Comparison of ENCODE assay signal across 18 cellular contexts in genomic region chr20:2293971-2294370, GRCh38. TPM values are rescaled to one million over a fixed set of nuclear protein-coding genes. Genes with fewer than 3 reads are reported as not detected.
"Had no signal": no experiment of that assay in that cellular context is flagged by ENCODE, and none has a peak within 500 bp of the region (broad histone marks: within the 10 kb centered on the region; RNA-seq: fewer than 3 reads in every experiment).

No MANE protein-coding gene starts in this region.

- H3K9me3 ChIP-seq: mucosa of descending colon, ovary, right atrium auricular region had no signal

- H3K27me3 ChIP-seq: dorsolateral prefrontal cortex, hepatocyte, ovary, right atrium auricular region had no signal

- H3K4me2 ChIP-seq: hepatocyte, smooth muscle cell had no signal

- ATAC-seq: left colon; mucosa of descending colon; naive thymus-derived CD8-positive, alpha-beta T cell had no signal

- H3K4me3 ChIP-seq: dorsolateral prefrontal cortex, hepatocyte, mucosa of descending colon, ovary, right atrium auricular region, smooth muscle cell had no signal

- H3K36me3 ChIP-seq: ovary, right atrium auricular region had no signal

- H3K27ac ChIP-seq: dorsolateral prefrontal cortex, hepatocyte, ovary, right atrium auricular region had no signal

- DNase-seq: cortex of kidney; dorsolateral prefrontal cortex; effector CD8-positive, alpha-beta T cell; foreskin melanocyte; left colon; mucosa of descending colon; nucleus accumbens; ovary; stimulated activated CD4-positive, alpha-beta T cell treated with anti-CD3 and anti-CD28 coated beads, Interleukin-2, amount 100 ng/mL, for 48 hours; stimulated activated naive CD4-positive, alpha-beta T cell treated with Interleukin-2 at 50 U/mL for 16 hours had no signal

- H3K79me2 ChIP-seq: hepatocyte had no signal

- H2AFZ ChIP-seq: hepatocyte had no signal

- H3K4me1 ChIP-seq: right atrium auricular region had no signal

RNA-seq across cellular contexts. Expression of gene TGM3, which starts 1.8 kb away (rescaled TPM):
- total RNA-seq: kidney epithelial cell; lung microvascular endothelial cell; mesenteric fat pad; naive thymus-derived CD8-positive, alpha-beta T cell; posterior vena cava; right atrium auricular region had no signal
- polyA plus RNA-seq: naive thymus-derived CD8-positive, alpha-beta T cell had no signal
